Comparison of ENCODE assay signal across 1 cellular context in genomic region chr17:627051-627450, GRCh38.
TF ChIP-seq lines count a peak whose summit lies in the region.

No MANE protein-coding gene starts in this region.

TF ChIP-seq in IMR-90, 13 proteins besides CTCF, POLR2A, EP300 and RAD21 (continued from another document):
- TF ChIP-seq CEBPB (IDR thresholded peaks at IDR 0.05; ENCODE audit: low read depth, low read length) (no peak), MAZ (IDR thresholded peaks at IDR 0.05; ENCODE audit: borderline replicate concordance, low read depth, low read length) (no peak)
